In genomic region chr6:134427721-134428120, GRCh38 we compare ENCODE assay signal across 15 cellular contexts.
A peak's percentile ranks its signal among the peaks of the same experiment; 100 is the strongest.
DNase-seq lines count a peak whose midpoint lies in the region; ATAC-seq and TF ChIP-seq lines count a peak whose summit lies in the region.
"Had no signal": no experiment of that assay in that cellular context is flagged by ENCODE, and none has a peak within 500 bp of the region (broad histone marks: within the 10 kb centered on the region; RNA-seq: fewer than 3 reads in every experiment).

No MANE protein-coding gene starts in this region.

- H4K91ac ChIP-seq in mesenchymal stem cell (ENCODE audit: low read length) = no peak overlapping the region

- no peaks in the 10 kb centered on the region for H3K9me2 ChIP-seq in PC-3 (replicated peaks; ENCODE audit: low read length)

- no peak overlapping the region for H3K14ac ChIP-seq in mesenchymal stem cell (ENCODE audit: low read length in 2 of 2)

- ATAC-seq in PC-3 = no peak
- peak; percentile 19 for ATAC-seq in esophagus mucosa
- ATAC-seq in HG03469 (IDR thresholded peaks at IDR 0.05; ENCODE audit: unreplicated experiment) = no peak
- no peak for ATAC-seq in left ventricle myocardium superior
- ATAC-seq: CD8-positive, alpha-beta T cell; HepG2 had no signal

- WGBS in mesenchymal stem cell = 83% methylated on average over 1 of the region's 1 CpG

- H2AFZ ChIP-seq in PC-3 (ENCODE audit: low read length) (no peak overlapping the region), mesenchymal stem cell (ENCODE audit: low read depth, low read length) (no peak overlapping the region)

- H3K27me3 ChIP-seq in PC-3 (ENCODE audit: low read length) = no peaks in the 10 kb centered on the region
- no peaks in the 10 kb centered on the region for H3K27me3 ChIP-seq in brain microvascular endothelial cell (replicated peaks)
- no peaks in the 10 kb centered on the region for H3K27me3 ChIP-seq in mesenchymal stem cell (ENCODE audit: control insufficient read depth in 1 of 2, insufficient read depth in 1 of 2, low read length in 2 of 2)

- H3K27ac ChIP-seq in PC-3 (ENCODE audit: low read length) = no peak overlapping the region
- H3K27ac ChIP-seq in brain microvascular endothelial cell = no peak overlapping the region
- no peak overlapping the region for H3K27ac ChIP-seq in mesenchymal stem cell (ENCODE audit: low read length, poor library complexity, severe bottlenecking)

- BruUV-seq in PC-3 (replicated peaks; lab: Mats Ljungman, UMichigan) = no TSS peak

- H3K4me2 ChIP-seq in PC-3 (ENCODE audit: low read length) = no peak overlapping the region
- no peak overlapping the region for H3K4me2 ChIP-seq in mesenchymal stem cell (ENCODE audit: low read length, poor library complexity, severe bottlenecking)

- no peak overlapping the region for H3K9ac ChIP-seq in PC-3 (ENCODE audit: low read length)
- no peak overlapping the region for H3K9ac ChIP-seq in mesenchymal stem cell (ENCODE audit: low read length)

- intact Hi-C loops in PC-3 (cut with micrococcal nuclease) (no loop called here), left ventricle myocardium superior (cut with micrococcal nuclease) (no loop called here)

- H2AK5ac ChIP-seq in mesenchymal stem cell (ENCODE audit: low read length, severe bottlenecking) = peak overlapping the region; percentile 49

- H4K8ac ChIP-seq in mesenchymal stem cell (ENCODE audit: low read length) = no peak overlapping the region

- DNase-seq in PC-3 (peak; percentile 45), brain microvascular endothelial cell (peak; percentile 9), mesenchymal stem cell (no peak), left ventricle myocardium superior (no peak), NCI-H82 (lab: John Stamatoyannopoulos, UW) (no peak)
- DNase-seq: CD8-positive, alpha-beta T cell; COR-L47; DMS153; DND-41; GDM1; GOT3; H9 had no signal

- no peak overlapping the region for H2BK5ac ChIP-seq in mesenchymal stem cell (ENCODE audit: low read depth, low read length, poor library complexity, severe bottlenecking)

- POLR2A ChIA-PET in PC-3 (lab: Charles Lee; ENCODE audit: unreplicated experiment) = no interaction called here

- CTCF ChIA-PET in PC-3 (lab: Charles Lee) = no interaction called here

- H3K4me3 ChIP-seq in PC-3 (ENCODE audit: low read length) (no peak overlapping the region), brain microvascular endothelial cell (ENCODE audit: low read depth, low read length) (no peak overlapping the region), mesenchymal stem cell (ENCODE audit: insufficient read depth in 1 of 2, low read depth in 1 of 2, low read length in 2 of 2) (no peak overlapping the region)

- H4K20me1 ChIP-seq in PC-3 (ENCODE audit: low read length) = no peaks in the 10 kb centered on the region

- no peaks in the 10 kb centered on the region for H3K9me3 ChIP-seq in PC-3 (ENCODE audit: low read length)
- H3K9me3 ChIP-seq in mesenchymal stem cell (ENCODE audit: control insufficient read depth, low read length) = no peaks in the 10 kb centered on the region

- H3K18ac ChIP-seq in mesenchymal stem cell (ENCODE audit: low read depth in 1 of 2, low read length in 2 of 2) = no peak overlapping the region

- no peak overlapping the region for H3K23ac ChIP-seq in mesenchymal stem cell (ENCODE audit: low read length in 2 of 2)

- no peak for TF ChIP-seq CTCF in PC-3 (conservative IDR thresholded peaks at IDR 0.05; ENCODE audit: low read depth, low read length)
- TF ChIP-seq CTCF in brain microvascular endothelial cell (IDR thresholded peaks at IDR 0.05; ENCODE audit: low read depth, low read length, missing control alignments) = no peak

- H3K79me2 ChIP-seq in PC-3 (ENCODE audit: low read length) = no peaks in the 10 kb centered on the region

- H3K4me1 ChIP-seq in PC-3 (ENCODE audit: insufficient read depth, low read length) (peaks cover 41% of the 10 kb centered on the region), mesenchymal stem cell (ENCODE audit: control insufficient read depth, insufficient read depth, low read depth, low read length) (peaks cover 3% of the 10 kb centered on the region)

- H3K4ac ChIP-seq in mesenchymal stem cell (ENCODE audit: low read depth in 1 of 2, low read length in 2 of 2) = no peak overlapping the region

- in situ Hi-C loops in brain microvascular endothelial cell (cut with HindIII; ENCODE audit: low pct_ligation_motif_present, low sequenced_read_pairs) = no loop called here

- no peaks in the 10 kb centered on the region for H3K36me3 ChIP-seq in PC-3 (ENCODE audit: low read depth, low read length)
- no peaks in the 10 kb centered on the region for H3K36me3 ChIP-seq in brain microvascular endothelial cell (replicated peaks)
- no peaks in the 10 kb centered on the region for H3K36me3 ChIP-seq in mesenchymal stem cell (ENCODE audit: control insufficient read depth in 1 of 2, insufficient read depth in 2 of 2, low read depth in 1 of 2, low read length in 2 of 2)

- no peak overlapping the region for H2BK15ac ChIP-seq in mesenchymal stem cell (ENCODE audit: low read depth, poor library complexity, severe bottlenecking)

- no peak overlapping the region for H2BK12ac ChIP-seq in mesenchymal stem cell (ENCODE audit: low read length in 2 of 2)

- no peaks in the 10 kb centered on the region for H3F3A ChIP-seq in PC-3 (ENCODE audit: low read length, unreplicated experiment)

- H2BK120ac ChIP-seq in mesenchymal stem cell (ENCODE audit: low read depth, low read length) = no peak overlapping the region

- no peaks in the 10 kb centered on the region for H3K79me1 ChIP-seq in mesenchymal stem cell (replicated peaks; ENCODE audit: low read length, poor library complexity, severe bottlenecking)

Comparison
In these comparisons a context has a peak if more than half of its experiments do, and no peak if none do; other contexts are left out.
1. DNase-seq: peak in PC-3 (single experiment) and brain microvascular endothelial cell (single experiment); none in mesenchymal stem cell (single experiment), left ventricle myocardium superior (single experiment) and NCI-H82 (single experiment).